8 cellular contexts compared by ENCODE assay signal in genomic region chr20:26009402-26010223, GRCh38.
A peak's percentile ranks its signal among the peaks of the same experiment; 100 is the strongest.
DNase-seq lines count a peak whose midpoint lies in the region; FAIRE-seq and TF ChIP-seq lines count a peak whose summit lies in the region.
"Not testable (repeated sequence)": the region's sequence is repeated elsewhere in the genome, so short reads cannot be mapped to it uniquely, and the experiment has no call there.

No MANE protein-coding gene starts in this region.

- H3K27ac ChIP-seq in SJCRH30 (peak overlapping the region; percentile 72), keratinocyte (ENCODE audit: control insufficient read depth, insufficient read depth, low read length) (peak overlapping the region; percentile 36), prostate gland (peak overlapping the region; percentile 55 to 64)

- H3K4me2 ChIP-seq in keratinocyte (ENCODE audit: control insufficient read depth, extremely low read depth, insufficient read depth, low read depth, low read length), result peak overlapping the region; percentile 58

- not testable (repeated sequence) for H3K36me3 Mint-ChIP-seq in activated T-helper 1 cell treated with anti-CD3 and anti-CD28 coated beads, Interleukin-12 subunit alpha, Interleukin-12 subunit beta, Interleukin-2, Interleukin-4 antibody, amounts not matched to agents 30 ng/mL and 10 ng/mL and 1 ng/mL, durations not matched to agents 14 hours and 24 hours and 36 hours (ENCODE audit: low read depth)

- TF ChIP-seq CTCF in keratinocyte (optimal IDR thresholded peaks at IDR 0.05 in 1 of 3, IDR thresholded peaks at IDR 0.05 in 1 of 3, conservative IDR thresholded peaks at IDR 0.05 in 1 of 3; ENCODE audit: extremely low read depth in 1 of 3, insufficient read depth in 2 of 3, low read length in 3 of 3); prostate gland (IDR thresholded peaks at IDR 0.05): not testable (repeated sequence)

- H3K4me1 Mint-ChIP-seq in activated T-helper 1 cell treated with anti-CD3 and anti-CD28 coated beads, Interleukin-12 subunit alpha, Interleukin-12 subunit beta, Interleukin-2, Interleukin-4 antibody, amounts not matched to agents 30 ng/mL and 10 ng/mL and 1 ng/mL, durations not matched to agents 14 hours and 24 hours and 36 hours (ENCODE audit: low read depth), result not testable (repeated sequence)

- H3K9me1 ChIP-seq in keratinocyte (ENCODE audit: control insufficient read depth, extremely low read depth, insufficient read depth, low read length), result not testable (repeated sequence)

- not testable (repeated sequence) for H3K4me1 ChIP-seq in SJCRH30; keratinocyte (ENCODE audit: control insufficient read depth, extremely low read depth, insufficient read depth, low read length); prostate gland (replicated peaks)

- WGBS in prostate gland, result 24% methylated on average over 39 of the region's 39 CpGs

- H3K27ac Mint-ChIP-seq in activated T-helper 1 cell treated with anti-CD3 and anti-CD28 coated beads, Interleukin-12 subunit alpha, Interleukin-12 subunit beta, Interleukin-2, Interleukin-4 antibody, amounts not matched to agents 30 ng/mL and 10 ng/mL and 1 ng/mL, durations not matched to agents 14 hours and 24 hours and 36 hours, result peak overlapping the region; percentile 84

- H2AFZ ChIP-seq in keratinocyte (ENCODE audit: control insufficient read depth, low read length), result peak overlapping the region; percentile 89

- H4K20me1 ChIP-seq in keratinocyte (ENCODE audit: control insufficient read depth, extremely low read depth, insufficient read depth, low read length), result not testable (repeated sequence)

- peak; percentile 62 for TF ChIP-seq POLR2A in prostate gland (IDR thresholded peaks at IDR 0.05)

- dilution Hi-C loops in keratinocyte (cut with MboI; ENCODE audit: extremely low pct_ligation_motif_present, low sequenced_read_pairs), result not testable (repeated sequence)

- H3K9ac ChIP-seq in keratinocyte (ENCODE audit: control insufficient read depth, extremely low read depth, insufficient read depth, low read length), result peak overlapping the region; percentile 77

- FAIRE-seq in keratinocyte (lab: Jason Lieb, UNC), result not testable (repeated sequence)

- H3K36me3 ChIP-seq in SJCRH30; keratinocyte (ENCODE audit: control insufficient read depth in 2 of 2, extremely low read depth in 1 of 2, insufficient read depth in 2 of 2, low read length in 2 of 2); prostate gland: not testable (repeated sequence)

- not testable (repeated sequence) for H3K9me3 ChIP-seq in SJCRH30 (replicated peaks); keratinocyte (ENCODE audit: control insufficient read depth, low read depth, low read length); prostate gland

- H3K4me3 Mint-ChIP-seq in activated T-helper 1 cell treated with anti-CD3 and anti-CD28 coated beads, Interleukin-12 subunit alpha, Interleukin-12 subunit beta, Interleukin-2, Interleukin-4 antibody, amounts not matched to agents 30 ng/mL and 10 ng/mL and 1 ng/mL, durations not matched to agents 14 hours and 24 hours and 36 hours, result peak overlapping the region; percentile 94

- intact Hi-C loops in activated T-helper 1 cell treated with anti-CD3 and anti-CD28 coated beads, Interleukin-12 subunit alpha, Interleukin-12 subunit beta, Interleukin-2, Interleukin-4 antibody, amounts not matched to agents 30 ng/mL and 10 ng/mL and 1 ng/mL, durations not matched to agents 14 hours and 24 hours and 36 hours (cut with micrococcal nuclease); prostate gland (cut with DNase I): not testable (repeated sequence)

- DNase-seq in EH (ENCODE audit: low read depth), result peak; percentile 93
- peak; percentile 79 for DNase-seq in HT1080 (ENCODE audit: low read depth)
- peak; percentile 91 to 93 for DNase-seq in SJCRH30
- peak; percentile 27 for DNase-seq in activated T-helper 1 cell treated with anti-CD3 and anti-CD28 coated beads, Interleukin-12 subunit alpha, Interleukin-12 subunit beta, Interleukin-2, Interleukin-4 antibody, amounts not matched to agents 30 ng/mL and 10 ng/mL and 1 ng/mL, durations not matched to agents 14 hours and 24 hours and 36 hours (ENCODE audit: low spot score)
- peak; percentile 27 for DNase-seq in effector CD8-positive, alpha-beta T cell (lab: John Stamatoyannopoulos, UW)
- DNase-seq in keratinocyte (ENCODE audit: low read depth, low spot score), result peak; percentile 23
- peak; percentile 89 for DNase-seq in prostate gland (ENCODE audit: low spot score)
- DNase-seq in stromal cell of bone marrow (ENCODE audit: low read depth), result peak; percentile 80

- H3K4me3 ChIP-seq in SJCRH30, result peak overlapping the region; percentile 92
- peak overlapping the region; percentile 62 to 70 (median 65) for H3K4me3 ChIP-seq in keratinocyte (ENCODE audit: control insufficient read depth in 2 of 3, extremely low read depth in 1 of 3, insufficient read depth in 2 of 3, low read depth in 1 of 3, low read length in 3 of 3)
- H3K4me3 ChIP-seq in prostate gland, result peak overlapping the region; percentile 45 to 55

- not testable (repeated sequence) for H3K27me3 ChIP-seq in SJCRH30; keratinocyte (ENCODE audit: control insufficient read depth, extremely low read depth, insufficient read depth, low read length); prostate gland (replicated peaks; ENCODE audit: insufficient read depth)

- not testable (repeated sequence) for H3K9me3 Mint-ChIP-seq in activated T-helper 1 cell treated with anti-CD3 and anti-CD28 coated beads, Interleukin-12 subunit alpha, Interleukin-12 subunit beta, Interleukin-2, Interleukin-4 antibody, amounts not matched to agents 30 ng/mL and 10 ng/mL and 1 ng/mL, durations not matched to agents 14 hours and 24 hours and 36 hours

- H3K79me2 ChIP-seq in keratinocyte (ENCODE audit: control insufficient read depth, insufficient read depth, low read length), result not testable (repeated sequence)

- H3K27me3 Mint-ChIP-seq in activated T-helper 1 cell treated with anti-CD3 and anti-CD28 coated beads, Interleukin-12 subunit alpha, Interleukin-12 subunit beta, Interleukin-2, Interleukin-4 antibody, amounts not matched to agents 30 ng/mL and 10 ng/mL and 1 ng/mL, durations not matched to agents 14 hours and 24 hours and 36 hours (ENCODE audit: insufficient read depth), result not testable (repeated sequence)

Comparison
In these comparisons a context has a peak if more than half of its experiments do, and no peak if none do; other contexts are left out.
1. Peak in every context shown above with its lines: DNase-seq, H3K4me3 ChIP-seq and H3K27ac ChIP-seq.
2. DNase-seq: peak in every context shown above with its lines; median percentile 93 in EH; 92 in SJCRH30; 89 in prostate gland; 80 in stromal cell of bone marrow; 79 in HT1080; 27 in activated T-helper 1 cell treated with anti-CD3 and anti-CD28 coated beads, Interleukin-12 subunit alpha, Interleukin-12 subunit beta, Interleukin-2, Interleukin-4 antibody, amounts not matched to agents 30 ng/mL and 10 ng/mL and 1 ng/mL, durations not matched to agents 14 hours and 24 hours and 36 hours; 27 in effector CD8-positive, alpha-beta T cell; 23 in keratinocyte.